ENCODE assay signal across 1 cellular context in the genomic region with DNA sequence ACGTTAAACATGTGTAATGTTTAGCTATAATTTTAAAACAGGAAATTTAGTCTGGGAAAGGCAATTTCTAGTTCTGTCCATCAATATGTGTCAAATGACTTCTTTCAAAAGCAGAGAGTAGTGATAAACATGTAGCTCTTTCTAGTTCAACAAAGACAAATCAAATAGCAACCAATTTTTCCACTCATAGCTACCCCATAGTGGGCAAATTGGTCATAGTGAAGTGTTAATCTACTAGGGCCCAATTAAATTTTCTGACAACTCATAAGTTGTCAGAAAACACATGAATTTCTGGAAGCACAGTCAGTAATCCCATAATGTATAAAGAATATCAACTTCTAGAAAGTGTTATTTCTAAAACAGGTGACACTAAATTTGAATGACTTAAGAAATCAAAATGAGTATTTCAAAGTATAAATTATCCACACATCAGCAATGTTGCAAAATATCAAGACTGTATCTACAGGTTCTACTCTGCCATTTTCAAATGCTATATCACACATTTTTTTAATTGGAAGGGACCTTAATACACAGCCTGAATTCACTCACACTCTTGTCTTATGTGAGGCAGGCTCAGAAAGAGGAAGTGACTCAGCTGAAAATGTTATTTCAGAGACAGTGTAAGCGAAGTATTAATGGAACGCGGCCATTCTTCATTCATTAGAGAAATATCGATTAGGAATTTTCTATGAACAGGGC.
TF ChIP-seq lines count a peak whose summit lies in the region.

No MANE protein-coding gene starts in this region.

TF ChIP-seq in HepG2, 621 proteins besides CTCF, POLR2A, EP300 and RAD21 (continued from another document):
- TF ChIP-seq, protein P1, sequence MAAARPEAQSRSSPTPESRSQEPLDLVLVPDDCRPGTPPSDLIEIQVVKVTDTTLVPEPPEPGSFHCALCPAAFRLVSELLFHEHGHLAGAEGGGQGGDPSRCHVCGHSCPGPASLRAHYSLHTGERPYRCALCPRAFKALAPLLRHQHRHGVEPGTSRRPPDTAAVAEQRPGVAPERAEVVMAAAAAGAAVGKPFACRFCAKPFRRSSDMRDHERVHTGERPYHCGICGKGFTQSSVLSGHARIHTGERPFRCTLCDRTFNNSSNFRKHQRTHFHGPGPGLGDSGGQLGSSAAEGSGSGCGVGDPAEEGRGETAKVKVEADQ (CRISPR knock-in tag; IDR thresholded peaks at IDR 0.05; ENCODE audit: borderline replicate concordance), result no peak
